Comparison of ENCODE assay signal across 8 cellular contexts in genomic region chr3:42012378-42012934, GRCh38. TPM values are rescaled to one million over a fixed set of nuclear protein-coding genes. Genes with fewer than 3 reads are reported as not detected.
A peak's percentile ranks its signal among the peaks of the same experiment; 100 is the strongest.
DNase-seq lines count a peak whose midpoint lies in the region; ATAC-seq and TF ChIP-seq lines count a peak whose summit lies in the region.

No MANE protein-coding gene starts in this region.

- H3K36me3 Mint-ChIP-seq in CD4-positive, CD25-positive, alpha-beta regulatory T cell: no peaks in the 10 kb centered on the region
- H3K36me3 Mint-ChIP-seq in natural killer cell: no peaks in the 10 kb centered on the region

- DNase-seq in CD4-positive, CD25-positive, alpha-beta regulatory T cell: peak in 2 of 3 donors; percentile 55 to 59
- DNase-seq in adipocyte (ENCODE audit: low read depth): no peak
- no peak for DNase-seq in natural killer cell
- no peak for DNase-seq in GM20000 (ENCODE audit: low spot score)
- no peak for DNase-seq in SK-N-DZ (ENCODE audit: low spot score)
- no peak for DNase-seq in KG1 (lab: John Stamatoyannopoulos, UW)

- H3K4me1 Mint-ChIP-seq in CD4-positive, CD25-positive, alpha-beta regulatory T cell: peaks cover 11 to 38% (median 28%) of the 10 kb centered on the region in 4 donors
- peaks cover 25 to 39% of the 10 kb centered on the region in 2 donors for H3K4me1 Mint-ChIP-seq in natural killer cell

- H3K9me3 Mint-ChIP-seq in CD4-positive, CD25-positive, alpha-beta regulatory T cell: peaks cover 0 to 2% (median 0%) of the 10 kb centered on the region in 7 donors
- H3K9me3 Mint-ChIP-seq in natural killer cell: no peaks in the 10 kb centered on the region

- peak overlapping the region; percentile 88 to 94 (median 92) for H3K4me3 Mint-ChIP-seq in CD4-positive, CD25-positive, alpha-beta regulatory T cell
- H3K4me3 Mint-ChIP-seq in natural killer cell: peak overlapping the region; percentile 92

- intact Hi-C loops in natural killer cell (cut with micrococcal nuclease): loop anchor here (5.0 kb wide), 2 partner anchors 80 to 1555 kb away; partner anchors contain the start of genes RPL14 and TRAK1

- peak overlapping the region; percentile 58 to 98 (median 94) for H3K27ac Mint-ChIP-seq in CD4-positive, CD25-positive, alpha-beta regulatory T cell
- H3K27ac Mint-ChIP-seq in natural killer cell: peak overlapping the region; percentile 76 to 83

- ATAC-seq in CD4-positive, CD25-positive, alpha-beta regulatory T cell (ENCODE audit: low read depth in 2 of 2): peak; percentile 67 to 68
- ATAC-seq in GM19372 (IDR thresholded peaks at IDR 0.05; ENCODE audit: low read depth, unreplicated experiment) (peak; percentile 28), HG03378 (IDR thresholded peaks at IDR 0.05; ENCODE audit: unreplicated experiment) (peak; percentile 33), natural killer cell (peak; percentile 53 to 55 (median 55))

- H3K9me3 ChIP-seq in CD4-positive, CD25-positive, alpha-beta regulatory T cell (ENCODE audit: control insufficient read depth in 2 of 2, low read length in 2 of 2): no peaks in the 10 kb centered on the region
- no peaks in the 10 kb centered on the region for H3K9me3 ChIP-seq in adipocyte (ENCODE audit: control insufficient read depth, low read length)

- TF ChIP-seq CTCF in natural killer cell (IDR thresholded peaks at IDR 0.05): no peak
- TF ChIP-seq CTCF in GM20000 (IDR thresholded peaks at IDR 0.05; ENCODE audit: extremely low read depth, missing control alignments): no peak

- no peaks in the 10 kb centered on the region for H3K27me3 ChIP-seq in CD4-positive, CD25-positive, alpha-beta regulatory T cell (ENCODE audit: control insufficient read depth, insufficient read depth, low read length)
- H3K27me3 ChIP-seq in adipocyte (replicated peaks; ENCODE audit: control insufficient read depth, insufficient read depth, low read length): no peaks in the 10 kb centered on the region

- H3K9ac ChIP-seq in adipocyte (ENCODE audit: low read length): peak overlapping the region; percentile 81

- peak overlapping the region; percentile 84 for H3K27ac ChIP-seq in CD4-positive, CD25-positive, alpha-beta regulatory T cell (ENCODE audit: insufficient read depth, low read length, poor library complexity, severe bottlenecking)

- H3K27me3 Mint-ChIP-seq in CD4-positive, CD25-positive, alpha-beta regulatory T cell: no peaks in the 10 kb centered on the region
- no peaks in the 10 kb centered on the region for H3K27me3 Mint-ChIP-seq in natural killer cell (ENCODE audit: low read depth in 2 of 2)

- peaks cover 26% of the 10 kb centered on the region for H3K4me1 ChIP-seq in CD4-positive, CD25-positive, alpha-beta regulatory T cell (ENCODE audit: control insufficient read depth, insufficient read depth, low read length, poor library complexity, severe bottlenecking)
- H3K4me1 ChIP-seq in adipocyte (ENCODE audit: control insufficient read depth, insufficient read depth, low read length): peaks cover 17% of the 10 kb centered on the region

- H3K4me3 ChIP-seq in CD4-positive, CD25-positive, alpha-beta regulatory T cell (ENCODE audit: low read depth, low read length): peak overlapping the region; percentile 70
- peak overlapping the region; percentile 87 for H3K4me3 ChIP-seq in adipocyte (ENCODE audit: low read length)

- no peaks in the 10 kb centered on the region for H3K36me3 ChIP-seq in CD4-positive, CD25-positive, alpha-beta regulatory T cell (ENCODE audit: control insufficient read depth, insufficient read depth, low read length)
- no peaks in the 10 kb centered on the region for H3K36me3 ChIP-seq in adipocyte (ENCODE audit: control insufficient read depth, insufficient read depth, low read length, severe bottlenecking)

RNA-seq across cellular contexts. Expression of gene ULK4, which starts 50.6 kb away (rescaled TPM):
- total RNA-seq in CD4-positive, CD25-positive, alpha-beta regulatory T cell: 27.2 TPM
- polyA plus RNA-seq in CD4-positive, CD25-positive, alpha-beta regulatory T cell: 10 to 100 TPM in 2 of 4 donors, 1 to 10 TPM in 2; 9.3 to 14.3 (median 10.3) TPM
- 10 to 100 TPM; 19.2 to 25.7 (median 21.2) TPM for total RNA-seq in natural killer cell
- polyA plus RNA-seq in SK-N-DZ (2014; cell fraction: cytosol; rRNA removed): 2.1 and 4.1 TPM in 2 replicates
- 2.1 and 3.3 TPM in 2 replicates for polyA plus RNA-seq in SK-N-DZ (2014; cell fraction: nucleus; rRNA removed)

Comparison
In these comparisons a context has a peak if more than half of its experiments do, and no peak if none do; other contexts are left out.
1. DNase-seq: peak in CD4-positive, CD25-positive, alpha-beta regulatory T cell (2 of 3); none in adipocyte (single experiment), natural killer cell (single experiment), GM20000 (single experiment), SK-N-DZ (single experiment) and KG1 (single experiment).
2. Peak in every context shown above with its lines, with median percentiles within 50 percentile points of each other: ATAC-seq.